14 cellular contexts compared by ENCODE assay signal in the genomic region with DNA sequence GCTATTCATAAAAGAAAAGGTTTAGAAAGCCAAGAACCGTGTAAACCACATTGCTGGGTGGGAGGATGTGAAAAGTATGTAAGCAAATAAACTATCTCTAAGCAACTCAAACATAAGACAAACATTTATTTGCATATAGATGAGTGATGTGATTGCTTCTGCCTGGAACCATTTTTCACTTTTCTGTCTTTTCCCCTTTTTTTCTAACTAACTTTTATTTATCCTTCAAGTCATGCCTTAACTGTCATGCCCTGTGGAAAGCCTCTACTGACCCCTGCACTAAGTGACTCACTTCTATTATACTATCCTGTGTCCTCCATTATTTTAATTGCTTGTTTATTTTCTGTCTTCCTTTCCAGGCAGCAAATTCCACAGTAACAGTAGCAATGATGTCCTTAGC.
A peak's percentile ranks its signal among the peaks of the same experiment; 100 is the strongest.
DNase-seq lines count a peak whose midpoint lies in the region; ATAC-seq and TF ChIP-seq lines count a peak whose summit lies in the region.
"Had no signal": no experiment of that assay in that cellular context is flagged by ENCODE, and none has a peak within 500 bp of the region (broad histone marks: within the 10 kb centered on the region; RNA-seq: fewer than 3 reads in every experiment).

No MANE protein-coding gene starts in this region.

- TF ChIP-seq CTCF in adrenal gland (IDR thresholded peaks at IDR 0.05): no peak
- TF ChIP-seq CTCF in fibroblast of villous mesenchyme (IDR thresholded peaks at IDR 0.05; ENCODE audit: insufficient read depth, low read depth, low read length): no peak
- no peak for TF ChIP-seq CTCF in WTC11 (IDR thresholded peaks at IDR 0.05)

- H3K27ac ChIP-seq in adrenal gland: peak overlapping the region in 3 of 5 donors; percentile 29 to 77 (median 34)

- H3K27me3 ChIP-seq in adrenal gland: no peaks in the 10 kb centered on the region

- no peak overlapping the region for H3K4me3 Mint-ChIP-seq in WTC11
- H3K4me3 Mint-ChIP-seq: brain, immature natural killer cell had no signal

- no peaks in the 10 kb centered on the region for H3K36me3 Mint-ChIP-seq in WTC11
- H3K36me3 Mint-ChIP-seq: brain, immature natural killer cell had no signal

- TF ChIP-seq POLR2A in adrenal gland (IDR thresholded peaks at IDR 0.05): no peak

- H3K9me3 Mint-ChIP-seq in WTC11: peaks cover 13% of the 10 kb centered on the region
- H3K9me3 Mint-ChIP-seq: immature natural killer cell had no signal

- CTCF ChIA-PET in WTC11 (lab: Charles Lee): no interaction called here

- WGBS in adrenal gland, 4 donors: 63 to 86% (median 73%) methylated on average over 1 of the region's 1 CpG

- ATAC-seq in WTC11: no peak

- intact Hi-C loops in adrenal gland (cut with DNase I): no loop called here

- no peaks in the 10 kb centered on the region for H3K36me3 ChIP-seq in adrenal gland (replicated peaks in 1 of 2)
- H3K36me3 ChIP-seq: thoracic aorta had no signal

- DNase-seq in GM04503 (ENCODE audit: low read depth): peak; percentile 42
- peak in 1 of 7 donors; percentile 17 for DNase-seq in adrenal gland
- peak; percentile 88 for DNase-seq in fibroblast of villous mesenchyme (ENCODE audit: low read depth)
- DNase-seq in stromal cell of bone marrow (ENCODE audit: low read depth): peak; percentile 6
- DNase-seq in WTC11 (ENCODE audit: low spot score): no peak
- DNase-seq in AML-193 (lab: John Stamatoyannopoulos, UW): no peak
- no peak for DNase-seq in KBM-7
- DNase-seq: activated gamma-delta T cell treated with Interleukin-2 at 50 U/mL for 16 hours, H7, immature natural killer cell, KG1, NCI-H446 treated with DMSO at 0.1 percent for 48 hours had no signal

- in situ Hi-C loops in KBM-7 (cut with MboI; ENCODE audit: low pct_unique_long_range_greater_than_20kb, low sequenced_read_pairs): no loop called here

- H3K27ac Mint-ChIP-seq in WTC11: no peak overlapping the region
- H3K27ac Mint-ChIP-seq: brain, immature natural killer cell had no signal

- POLR2A ChIA-PET in WTC11 (lab: Charles Lee): no interaction called here

- H3K9me3 ChIP-seq in adrenal gland (replicated peaks in 1 of 3): no peaks in the 10 kb centered on the region
- H3K9me3 ChIP-seq: thoracic aorta had no signal

- 0 out of 2 replicates have a peak, but pooled peaks cover 4% of the 10 kb centered on the region for H3K4me1 Mint-ChIP-seq in WTC11
- H3K4me1 Mint-ChIP-seq: brain had no signal

- no peaks in the 10 kb centered on the region for H3K27me3 Mint-ChIP-seq in WTC11 (ENCODE audit: low read depth)

- H3K4me3 ChIP-seq in adrenal gland (no peak overlapping the region), fibroblast of villous mesenchyme (ENCODE audit: low read depth, low read length) (no peak overlapping the region)
- H3K4me3 ChIP-seq: thoracic aorta had no signal

- H3K4me1 ChIP-seq in adrenal gland (replicated peaks in 1 of 2): peaks cover 0 to 10% of the 10 kb centered on the region in 2 donors

TF ChIP-seq in WTC11, 78 proteins besides CTCF, POLR2A, EP300 and RAD21:
- TF ChIP-seq, protein P1, sequence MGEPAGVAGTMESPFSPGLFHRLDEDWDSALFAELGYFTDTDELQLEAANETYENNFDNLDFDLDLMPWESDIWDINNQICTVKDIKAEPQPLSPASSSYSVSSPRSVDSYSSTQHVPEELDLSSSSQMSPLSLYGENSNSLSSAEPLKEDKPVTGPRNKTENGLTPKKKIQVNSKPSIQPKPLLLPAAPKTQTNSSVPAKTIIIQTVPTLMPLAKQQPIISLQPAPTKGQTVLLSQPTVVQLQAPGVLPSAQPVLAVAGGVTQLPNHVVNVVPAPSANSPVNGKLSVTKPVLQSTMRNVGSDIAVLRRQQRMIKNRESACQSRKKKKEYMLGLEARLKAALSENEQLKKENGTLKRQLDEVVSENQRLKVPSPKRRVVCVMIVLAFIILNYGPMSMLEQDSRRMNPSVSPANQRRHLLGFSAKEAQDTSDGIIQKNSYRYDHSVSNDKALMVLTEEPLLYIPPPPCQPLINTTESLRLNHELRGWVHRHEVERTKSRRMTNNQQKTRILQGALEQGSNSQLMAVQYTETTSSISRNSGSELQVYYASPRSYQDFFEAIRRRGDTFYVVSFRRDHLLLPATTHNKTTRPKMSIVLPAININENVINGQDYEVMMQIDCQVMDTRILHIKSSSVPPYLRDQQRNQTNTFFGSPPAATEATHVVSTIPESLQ (CRISPR knock-in tag; IDR thresholded peaks at IDR 0.05): no peak
- TF ChIP-seq, protein P2, sequence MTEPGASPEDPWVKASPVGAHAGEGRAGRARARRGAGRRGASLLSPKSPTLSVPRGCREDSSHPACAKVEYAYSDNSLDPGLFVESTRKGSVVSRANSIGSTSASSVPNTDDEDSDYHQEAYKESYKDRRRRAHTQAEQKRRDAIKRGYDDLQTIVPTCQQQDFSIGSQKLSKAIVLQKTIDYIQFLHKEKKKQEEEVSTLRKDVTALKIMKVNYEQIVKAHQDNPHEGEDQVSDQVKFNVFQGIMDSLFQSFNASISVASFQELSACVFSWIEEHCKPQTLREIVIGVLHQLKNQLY (CRISPR knock-in tag; IDR thresholded peaks at IDR 0.05): no peak
- TF ChIP-seq NFATC4 (CRISPR knock-in tag; IDR thresholded peaks at IDR 0.05) (no peak), ZNF671 (CRISPR knock-in tag; IDR thresholded peaks at IDR 0.05) (no peak), SOX15 (CRISPR knock-in tag; IDR thresholded peaks at IDR 0.05) (no peak)
- TF ChIP-seq, protein P3, sequence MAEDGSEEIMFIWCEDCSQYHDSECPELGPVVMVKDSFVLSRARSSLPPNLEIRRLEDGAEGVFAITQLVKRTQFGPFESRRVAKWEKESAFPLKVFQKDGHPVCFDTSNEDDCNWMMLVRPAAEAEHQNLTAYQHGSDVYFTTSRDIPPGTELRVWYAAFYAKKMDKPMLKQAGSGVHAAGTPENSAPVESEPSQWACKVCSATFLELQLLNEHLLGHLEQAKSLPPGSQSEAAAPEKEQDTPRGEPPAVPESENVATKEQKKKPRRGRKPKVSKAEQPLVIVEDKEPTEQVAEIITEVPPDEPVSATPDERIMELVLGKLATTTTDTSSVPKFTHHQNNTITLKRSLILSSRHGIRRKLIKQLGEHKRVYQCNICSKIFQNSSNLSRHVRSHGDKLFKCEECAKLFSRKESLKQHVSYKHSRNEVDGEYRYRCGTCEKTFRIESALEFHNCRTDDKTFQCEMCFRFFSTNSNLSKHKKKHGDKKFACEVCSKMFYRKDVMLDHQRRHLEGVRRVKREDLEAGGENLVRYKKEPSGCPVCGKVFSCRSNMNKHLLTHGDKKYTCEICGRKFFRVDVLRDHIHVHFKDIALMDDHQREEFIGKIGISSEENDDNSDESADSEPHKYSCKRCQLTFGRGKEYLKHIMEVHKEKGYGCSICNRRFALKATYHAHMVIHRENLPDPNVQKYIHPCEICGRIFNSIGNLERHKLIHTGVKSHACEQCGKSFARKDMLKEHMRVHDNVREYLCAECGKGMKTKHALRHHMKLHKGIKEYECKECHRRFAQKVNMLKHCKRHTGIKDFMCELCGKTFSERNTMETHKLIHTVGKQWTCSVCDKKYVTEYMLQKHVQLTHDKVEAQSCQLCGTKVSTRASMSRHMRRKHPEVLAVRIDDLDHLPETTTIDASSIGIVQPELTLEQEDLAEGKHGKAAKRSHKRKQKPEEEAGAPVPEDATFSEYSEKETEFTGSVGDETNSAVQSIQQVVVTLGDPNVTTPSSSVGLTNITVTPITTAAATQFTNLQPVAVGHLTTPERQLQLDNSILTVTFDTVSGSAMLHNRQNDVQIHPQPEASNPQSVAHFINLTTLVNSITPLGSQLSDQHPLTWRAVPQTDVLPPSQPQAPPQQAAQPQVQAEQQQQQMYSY (CRISPR knock-in tag; IDR thresholded peaks at IDR 0.05): no peak
- TF ChIP-seq, protein P4, sequence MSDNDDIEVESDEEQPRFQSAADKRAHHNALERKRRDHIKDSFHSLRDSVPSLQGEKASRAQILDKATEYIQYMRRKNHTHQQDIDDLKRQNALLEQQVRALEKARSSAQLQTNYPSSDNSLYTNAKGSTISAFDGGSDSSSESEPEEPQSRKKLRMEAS (CRISPR knock-in tag; IDR thresholded peaks at IDR 0.05): no peak

Comparison
In these comparisons a context has a peak if more than half of its experiments do, and no peak if none do; other contexts are left out.
1. DNase-seq: peak in GM04503 (single experiment), fibroblast of villous mesenchyme (single experiment) and stromal cell of bone marrow (single experiment); none in WTC11 (single experiment), AML-193 (0 of 2) and KBM-7 (single experiment).